In the genomic region with DNA sequence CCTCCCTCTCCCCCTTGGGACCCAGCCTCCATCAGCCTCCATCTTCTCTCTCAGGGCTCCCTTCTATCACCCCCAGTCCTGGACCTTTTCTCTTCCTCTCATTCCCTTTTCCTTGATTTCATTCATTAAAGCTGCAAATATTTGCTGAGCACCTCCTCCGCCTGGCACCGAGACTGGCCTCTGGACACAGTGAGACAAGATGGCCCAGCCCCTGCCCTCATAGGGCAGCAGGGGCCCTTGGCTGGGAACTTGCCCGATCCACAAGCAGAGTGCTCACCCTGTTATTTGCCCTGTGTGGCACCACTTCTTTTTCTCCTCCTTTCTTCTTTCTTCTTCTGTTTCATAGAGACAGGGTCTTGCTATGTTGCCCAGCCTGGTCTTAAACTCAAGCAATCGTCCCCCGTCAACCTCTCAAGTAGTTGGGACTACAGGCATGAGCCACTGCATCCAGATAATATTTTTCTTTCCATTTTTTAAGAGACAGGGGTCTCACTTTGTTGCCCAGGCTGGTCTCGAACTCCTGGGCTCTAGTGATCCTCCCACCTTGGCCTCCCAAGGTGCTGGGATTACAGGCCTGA, we compare ENCODE assay signal across 12 cellular contexts. TPM values are rescaled to one million over a fixed set of nuclear protein-coding genes. Genes with fewer than 3 reads are reported as not detected.
DNase-seq lines count a peak whose midpoint lies in the region; ATAC-seq and TF ChIP-seq lines count a peak whose summit lies in the region.
"Had no signal": no experiment of that assay in that cellular context is flagged by ENCODE, and none has a peak within 500 bp of the region (broad histone marks: within the 10 kb centered on the region; RNA-seq: fewer than 3 reads in every experiment).

No MANE protein-coding gene starts in this region.

- no peaks in the 10 kb centered on the region for H3K79me2 ChIP-seq in trophoblast cell (ENCODE audit: control insufficient read depth, insufficient read depth, low read length, poor library complexity)

- CTCF ChIA-PET in Caco-2 (lab: Charles Lee) (no interaction called here), WTC11 (lab: Charles Lee) (interaction anchor here (0.9 to 3.2 kb wide), 7 partner anchors 19 to 94 kb away, joined by 3 to 12 read pairs (median 5); a partner anchor contains a TSS)

- intact Hi-C loops in Caco-2 (cut with micrococcal nuclease; ENCODE audit: unreplicated experiment), result no loop called here

- peaks cover 4% of the 10 kb centered on the region for H3K36me3 Mint-ChIP-seq in Caco-2 (ENCODE audit: insufficient read depth, unreplicated experiment)
- no peaks in the 10 kb centered on the region for H3K36me3 Mint-ChIP-seq in WTC11
- H3K36me3 Mint-ChIP-seq in glutamatergic neuron (ENCODE audit: unreplicated experiment), result no peaks in the 10 kb centered on the region

- H2BK5ac ChIP-seq in trophoblast cell (ENCODE audit: low read depth, low read length, poor library complexity), result peak overlapping the region; percentile 95

- no peak overlapping the region for H3K4me3 Mint-ChIP-seq in Caco-2 (ENCODE audit: unreplicated experiment)
- no peak overlapping the region for H3K4me3 Mint-ChIP-seq in WTC11
- no peak overlapping the region for H3K4me3 Mint-ChIP-seq in glutamatergic neuron (ENCODE audit: unreplicated experiment)

- peaks cover 28% of the 10 kb centered on the region for H3K4me1 Mint-ChIP-seq in Caco-2 (ENCODE audit: low read depth, unreplicated experiment)
- peaks cover 52% of the 10 kb centered on the region for H3K4me1 Mint-ChIP-seq in WTC11
- peaks cover 7% of the 10 kb centered on the region for H3K4me1 Mint-ChIP-seq in glutamatergic neuron (ENCODE audit: low read depth, unreplicated experiment)

- peak overlapping the region; percentile 100 for H2BK12ac ChIP-seq in trophoblast cell (ENCODE audit: low read length)

- peak overlapping the region; percentile 93 for H4K91ac ChIP-seq in trophoblast cell (ENCODE audit: low read depth, low read length)

- ATAC-seq in WTC11, result no peak
- ATAC-seq in GM21529 (IDR thresholded peaks at IDR 0.05; ENCODE audit: unreplicated experiment), result no peak

- H3K9ac ChIP-seq in trophoblast cell (ENCODE audit: low read length), result no peak overlapping the region

- no peak overlapping the region for H3K4me2 ChIP-seq in trophoblast cell (ENCODE audit: low read length)

- H4K12ac ChIP-seq in trophoblast cell (ENCODE audit: low read depth, low read length), result no peak overlapping the region

- H3K14ac ChIP-seq in trophoblast cell (ENCODE audit: low read length), result peak overlapping the region; percentile 69

- H3K27me3 Mint-ChIP-seq in Caco-2 (ENCODE audit: insufficient read depth, unreplicated experiment) (no peaks in the 10 kb centered on the region), WTC11 (ENCODE audit: low read depth) (no peaks in the 10 kb centered on the region), glutamatergic neuron (ENCODE audit: unreplicated experiment) (peaks cover 6% of the 10 kb centered on the region)

- TF ChIP-seq CTCF in Caco-2 (IDR thresholded peaks at IDR 0.05; ENCODE audit: insufficient read depth in 1 of 2, low read depth in 1 of 2, low read length in 1 of 2, severe bottlenecking in 1 of 2, unreplicated experiment in 1 of 2) (no peak), WTC11 (IDR thresholded peaks at IDR 0.05) (no peak), glutamatergic neuron (IDR thresholded peaks at IDR 0.05; ENCODE audit: partially characterized antibody, unreplicated experiment) (no peak)

- H3K36me3 ChIP-seq in Caco-2 (ENCODE audit: control insufficient read depth, insufficient read depth, low read length) (no peaks in the 10 kb centered on the region), trophoblast cell (ENCODE audit: control insufficient read depth in 1 of 2, insufficient read depth in 2 of 2, low read length in 2 of 2) (no peaks in the 10 kb centered on the region)

- peak overlapping the region; percentile 31 for H3K27ac ChIP-seq in trophoblast cell (ENCODE audit: low read depth, low read length)
- H3K27ac ChIP-seq: SK-N-MC had no signal

- H3K27ac Mint-ChIP-seq in Caco-2 (ENCODE audit: unreplicated experiment) (peak overlapping the region; percentile 9), WTC11 (no peak overlapping the region), glutamatergic neuron (ENCODE audit: unreplicated experiment) (peak overlapping the region; percentile 64)

- peak overlapping the region; percentile 85 for H4K8ac ChIP-seq in trophoblast cell (ENCODE audit: low read depth, low read length)

- peak overlapping the region; percentile 93 for H2AK5ac ChIP-seq in trophoblast cell (ENCODE audit: low read length)

- H3K23ac ChIP-seq in trophoblast cell (ENCODE audit: low read length), result no peak overlapping the region

- BruUV-seq in Caco-2 (replicated peaks; lab: Mats Ljungman, UMichigan), result no TSS peak

- peaks cover 16% of the 10 kb centered on the region for H3K4me1 ChIP-seq in Caco-2
- H3K4me1 ChIP-seq in trophoblast cell (ENCODE audit: control insufficient read depth in 1 of 2, insufficient read depth in 2 of 2, low read length in 2 of 2), result peaks cover 16 to 18% of the 10 kb centered on the region in 2 experiments

- H3K9me3 ChIP-seq in Caco-2 (no peaks in the 10 kb centered on the region), trophoblast cell (ENCODE audit: insufficient read depth, low read depth, low read length) (no peaks in the 10 kb centered on the region)

- H3K4me3 ChIP-seq in Caco-2 (ENCODE audit: low read depth, low read length) (no peak overlapping the region), trophoblast cell (ENCODE audit: low read depth, low read length) (no peak overlapping the region)
- H3K4me3 ChIP-seq: SK-N-MC had no signal

- WGBS in trophoblast cell (ENCODE audit: extremely low coverage, insufficient coverage, insufficient read length), result no CpG with 5 or more reads among the region's 6 CpGs

- peak overlapping the region; percentile 72 for H3K4ac ChIP-seq in trophoblast cell (ENCODE audit: low read depth, low read length)

- peak overlapping the region; percentile 95 for H2BK120ac ChIP-seq in trophoblast cell (ENCODE audit: insufficient read depth, low read length, poor library complexity)

- H3K9me3 Mint-ChIP-seq in Caco-2 (ENCODE audit: unreplicated experiment) (no peaks in the 10 kb centered on the region), WTC11 (no peaks in the 10 kb centered on the region), glutamatergic neuron (ENCODE audit: unreplicated experiment) (peaks cover 3% of the 10 kb centered on the region)

- H2AFZ ChIP-seq in trophoblast cell (ENCODE audit: insufficient read depth, low read length, poor library complexity), result no peak overlapping the region

- H3K79me1 ChIP-seq in trophoblast cell (ENCODE audit: low read length), result peaks cover 10% of the 10 kb centered on the region

- peak overlapping the region; percentile 89 for H3K18ac ChIP-seq in trophoblast cell (ENCODE audit: low read length)

- no peak for DNase-seq in Caco-2
- DNase-seq in WTC11 (ENCODE audit: low spot score), result no peak
- no peak for DNase-seq in glutamatergic neuron
- no peak for DNase-seq in trophoblast cell
- DNase-seq in GM03348 (ENCODE audit: low spot score), result no peak
- no peak for DNase-seq in cortex of kidney (lab: John Stamatoyannopoulos, UW)
- no peak for DNase-seq in HPDE6-E6E7 (ENCODE audit: extremely low spot score)
- DNase-seq: activated CD4-positive, alpha-beta T cell treated with anti-CD3 and anti-CD28 coated beads, Interleukin-2, amount 50 U/mL, for 4 hours; NCI-H1092; stimulated activated CD4-positive, alpha-beta T cell treated with anti-CD3 and anti-CD28 coated beads, Interleukin-12 subunit alpha, Interleukin-12 subunit beta, amount 100 ng/mL, for 4 hours had no signal

- no peaks in the 10 kb centered on the region for H3K27me3 ChIP-seq in Caco-2 (replicated peaks; ENCODE audit: control insufficient read depth, insufficient read depth, low read length)
- no peaks in the 10 kb centered on the region for H3K27me3 ChIP-seq in trophoblast cell (ENCODE audit: insufficient read depth, low read length)

- POLR2A ChIA-PET in Caco-2 (lab: Charles Lee) (no interaction called here), WTC11 (lab: Charles Lee) (interaction anchor here (0.6 to 0.9 kb wide), 2 partner anchors 101 to 106 kb away, joined by 3 to 4 read pairs; no protein-coding TSS in a partner anchor)

TF ChIP-seq in WTC11, 78 proteins besides CTCF, POLR2A, EP300 and RAD21:
- TF ChIP-seq ZNF121 (CRISPR knock-in tag; IDR thresholded peaks at IDR 0.05) (peak; percentile 92), GRHL2 (CRISPR knock-in tag; IDR thresholded peaks at IDR 0.05; ENCODE audit: insufficient replicate concordance, severe bottlenecking) (no peak), TCF7 (CRISPR knock-in tag; IDR thresholded peaks at IDR 0.05; ENCODE audit: low read depth) (no peak)

RNA-seq across cellular contexts. Expression of a gene that starts 47.2 kb away (rescaled TPM):
- total RNA-seq in Caco-2 (2022) (3.9 and 4.1 TPM in 2 replicates), WTC11 (2021) (4.6 to 5.9 TPM (median 5.1 TPM) in 3 replicates), glutamatergic neuron (ENCODE audit: unreplicated experiment) (36.0 TPM)
- 63.3 and 64.2 TPM in 2 replicates for polyA plus RNA-seq in trophoblast cell (2013)
